1 cellular context compared by ENCODE assay signal in genomic region chr2:23905155-23905554, GRCh38.
TF ChIP-seq lines count a peak whose summit lies in the region.

No MANE protein-coding gene starts in this region.

TF ChIP-seq in K562, 482 proteins besides CTCF, POLR2A, EP300 and RAD21 (continued from another document):
- TF ChIP-seq ZNF592 (IDR thresholded peaks at IDR 0.05) (no peak), CREBBP (IDR thresholded peaks at IDR 0.05; ENCODE audit: low read depth, low read length) (no peak), FOXJ2 (tag; IDR thresholded peaks at IDR 0.05) (no peak), CBFA2T3 (IDR thresholded peaks at IDR 0.05) (peak; percentile 62), POLR3G (IDR thresholded peaks at IDR 0.05; ENCODE audit: extremely low read depth, insufficient read length, insufficient replicate concordance) (no peak), UBTF (IDR thresholded peaks at IDR 0.05; ENCODE audit: borderline replicate concordance in 1 of 2, low read depth in 2 of 2, low read length in 2 of 2) (no peak), STAT6 (CRISPR knock-in tag; IDR thresholded peaks at IDR 0.05) (no peak), ZNF184 (CRISPR knock-in tag; IDR thresholded peaks at IDR 0.05) (no peak), HDGF (IDR thresholded peaks at IDR 0.05) (0 out of 2 replicates have a peak, but pooled peaks have one; percentile 21), HOMEZ (CRISPR knock-in tag; IDR thresholded peaks at IDR 0.05) (no peak), JUND (IDR thresholded peaks at IDR 0.05; ENCODE audit: borderline replicate concordance, low read depth, low read length) (no peak), JUND (tag; IDR thresholded peaks at IDR 0.05; ENCODE audit: borderline replicate concordance, low read depth, low read length) (no peak), TAL1 (IDR thresholded peaks at IDR 0.05) (peak; percentile 58; the same call in 1 of the 2 replicates), GATAD2B (IDR thresholded peaks at IDR 0.05; ENCODE audit: borderline replicate concordance) (no peak), POLR2AphosphoS5 (IDR thresholded peaks at IDR 0.05; ENCODE audit: control insufficient read depth, insufficient read depth, low read depth, low read length) (no peak), ZNF444 (CRISPR knock-in tag; IDR thresholded peaks at IDR 0.05) (no peak), ZNF239 (CRISPR knock-in tag; IDR thresholded peaks at IDR 0.05) (no peak), ZEB2 (IDR thresholded peaks at IDR 0.05) (no peak), SMARCE1 (IDR thresholded peaks at IDR 0.05) (peak; percentile 20; the same call in 1 of the 2 replicates), TEAD4 (IDR thresholded peaks at IDR 0.05; ENCODE audit: low read length) (peak; percentile 21; the same call in 1 of the 2 replicates), TEAD4 (CRISPR knock-in tag; IDR thresholded peaks at IDR 0.05; ENCODE audit: borderline replicate concordance) (no peak), TCF3 (CRISPR knock-in tag; IDR thresholded peaks at IDR 0.05) (peak; percentile 62), SNRNP70 (optimal IDR thresholded peaks at IDR 0.05; ENCODE audit: low read depth, low read length) (no peak), DPF2 (IDR thresholded peaks at IDR 0.05) (0 out of 2 replicates have a peak, but pooled peaks have one; percentile 41), ZBTB7A (IDR thresholded peaks at IDR 0.05; ENCODE audit: borderline replicate concordance, control insufficient read depth, low read depth, low read length) (no peak), CBX8 (IDR thresholded peaks at IDR 0.05; ENCODE audit: borderline replicate concordance, extremely low read depth, low read depth, low read length, poor library complexity, severe bottlenecking) (no peak), TARDBP (IDR thresholded peaks at IDR 0.05) (no peak), CBFA2T2 (conservative IDR thresholded peaks at IDR 0.05) (0 out of 2 replicates have a peak, but pooled peaks have one; percentile 13), RFX5 (IDR thresholded peaks at IDR 0.05; ENCODE audit: low read depth, low read length) (no peak), ARID1B (IDR thresholded peaks at IDR 0.05) (peak; percentile 63), ARID3A (IDR thresholded peaks at IDR 0.05; ENCODE audit: borderline replicate concordance, low read depth, low read length) (no peak), CREB5 (CRISPR knock-in tag; IDR thresholded peaks at IDR 0.05) (no peak), RREB1 (CRISPR knock-in tag; IDR thresholded peaks at IDR 0.05) (no peak), BRF2 (IDR thresholded peaks at IDR 0.05; ENCODE audit: borderline replicate concordance, insufficient read depth, insufficient read length) (no peak), ZNF589 (CRISPR knock-in tag; IDR thresholded peaks at IDR 0.05; ENCODE audit: low read depth) (no peak), KDM5B (IDR thresholded peaks at IDR 0.05; ENCODE audit: insufficient replicate concordance, low read depth, low read length) (no peak)
TF ChIP-seq in K562: peak in this region for 9.
